In the genomic region with DNA sequence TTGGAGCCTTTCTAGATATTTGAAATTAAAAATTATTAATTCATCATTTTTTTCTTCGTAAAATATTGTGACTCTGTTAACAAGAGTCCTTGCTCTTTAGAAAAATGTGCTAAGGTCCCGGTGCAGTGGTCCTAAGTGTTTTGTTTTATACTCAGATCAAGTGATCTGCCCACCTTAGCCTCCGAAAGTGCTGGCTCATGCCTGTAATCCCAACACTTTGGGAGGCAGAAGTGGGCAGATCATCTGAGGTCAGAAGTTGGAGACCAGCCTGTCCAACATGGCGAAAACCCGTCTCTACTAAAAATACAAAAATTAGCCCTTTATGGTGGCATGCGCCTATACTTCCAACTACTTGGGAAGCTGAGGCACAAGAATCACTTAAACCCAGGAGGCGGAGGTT, we compare ENCODE assay signal across 22 cellular contexts.
DNase-seq lines count a peak whose midpoint lies in the region; ATAC-seq, FAIRE-seq and TF ChIP-seq lines count a peak whose summit lies in the region.
"Had no signal": no experiment of that assay in that cellular context is flagged by ENCODE, and none has a peak within 500 bp of the region (broad histone marks: within the 10 kb centered on the region; RNA-seq: fewer than 3 reads in every experiment).

No MANE protein-coding gene starts in this region.

- H3K9me3 ChIP-seq in K562 (replicated peaks; ENCODE audit: control insufficient read depth, insufficient read depth, low read depth, low read length), result no peaks in the 10 kb centered on the region
- H3K9me3 ChIP-seq in SK-N-SH, result no peaks in the 10 kb centered on the region
- H3K9me3 ChIP-seq: BLaER1 treated with 17β-estradiol and CSF1 and Interleukin-3, amounts not matched to agents 10 nM and 100 nM; Caco-2 had no signal

- peaks cover 69% of the 10 kb centered on the region for H3K4me1 Mint-ChIP-seq in chondrocyte (ENCODE audit: low read depth)

- 60% methylated on average over 7 of the region's 7 CpGs for WGBS in K562 (ENCODE audit: insufficient coverage, low coverage, missing lambda C conversion rate)
- WGBS in SK-N-SH (ENCODE audit: low lambda C conversion rate), result 96% methylated on average over 7 of the region's 7 CpGs

- H2AFZ ChIP-seq in K562 (ENCODE audit: low read depth, low read length), result no peak overlapping the region
- H2AFZ ChIP-seq in SK-N-SH (ENCODE audit: low read depth), result no peak overlapping the region

- H3K4me1 ChIP-seq in K562 (replicated peaks in 1 of 2; ENCODE audit: control insufficient read depth in 2 of 2, insufficient read depth in 2 of 2, low read length in 2 of 2), result peaks cover 47 to 55% of the 10 kb centered on the region in 2 experiments
- H3K4me1 ChIP-seq in SK-N-SH (ENCODE audit: control insufficient read depth in 1 of 2, insufficient read depth in 2 of 2, low read depth in 1 of 2, low read length in 1 of 2), result peaks cover 13 to 28% of the 10 kb centered on the region in 2 experiments; a peak in 3 of 4 replicates

- in situ Hi-C loops in K562 (cut with MboI), result no loop called here

- H3K79me2 ChIP-seq in K562 (ENCODE audit: control insufficient read depth, insufficient read depth, low read length) (peaks cover 60% of the 10 kb centered on the region), SK-N-SH (ENCODE audit: insufficient read depth) (no peaks in the 10 kb centered on the region)

- TF ChIP-seq EP300 in K562 (IDR thresholded peaks at IDR 0.05; ENCODE audit: low read length), result no peak
- TF ChIP-seq EP300 in SK-N-SH (IDR thresholded peaks at IDR 0.05; ENCODE audit: borderline replicate concordance in 1 of 2, low read depth in 1 of 2, low read length in 1 of 2), result no peak

- no peaks in the 10 kb centered on the region for H3K27me3 ChIP-seq in K562 (ENCODE audit: control insufficient read depth in 2 of 2, insufficient read depth in 2 of 2, low read length in 2 of 2)
- H3K27me3 ChIP-seq in SK-N-SH (ENCODE audit: insufficient read depth), result no peaks in the 10 kb centered on the region

- no peaks in the 10 kb centered on the region for H3K9me2 ChIP-seq in SK-N-SH

- POLR2A ChIA-PET in K562 (lab: Yijun Ruan, JAX) (interaction anchor here (3.3 kb wide), 1 partner anchor 17 kb away, joined by 12 read pairs; no protein-coding TSS in a partner anchor), SK-N-SH (lab: Yijun Ruan, JAX) (no interaction called here)

- no peak for DNase-seq in K562 (ENCODE audit: extremely low read depth in 1 of 4, low spot score in 3 of 4)
- DNase-seq in chondrocyte (ENCODE audit: low spot score), result no peak
- DNase-seq in SK-N-SH, result no peak
- DNase-seq in dermis blood vessel endothelial cell, result no peak
- DNase-seq in activated naive CD4-positive, alpha-beta T cell treated with anti-CD3 and anti-CD28 coated beads, Interleukin-2, amount 50 U/mL, for 16 hours, result no peak
- DNase-seq: 8988T; AML-193; Caco-2; Calu3; CD4-positive, alpha-beta T cell; CD8-positive, alpha-beta T cell; DMS79 treated with DMSO at 0.1 percent for 48 hours; GF-D8 had no signal

- no peak for TF ChIP-seq RAD21 in K562 (CRISPR knock-in tag; conservative IDR thresholded peaks at IDR 0.05 in 1 of 2, IDR thresholded peaks at IDR 0.05 in 1 of 2)
- TF ChIP-seq RAD21 in SK-N-SH (IDR thresholded peaks at IDR 0.05; ENCODE audit: low read length), result no peak

- H3F3A ChIP-seq in SK-N-SH (replicated peaks; ENCODE audit: insufficient read depth), result no peaks in the 10 kb centered on the region

- no peak for ATAC-seq in K562
- ATAC-seq: CD8-positive, alpha-beta T cell; GM12878 had no signal

- no peaks in the 10 kb centered on the region for H3K9me3 Mint-ChIP-seq in chondrocyte (ENCODE audit: low read depth)
- H3K9me3 Mint-ChIP-seq: CD4-positive, alpha-beta T cell; CD8-positive, alpha-beta T cell had no signal

- H3K4me2 ChIP-seq in K562 (ENCODE audit: insufficient read depth, low read length), result no peak overlapping the region
- H3K4me2 ChIP-seq in SK-N-SH, result no peak overlapping the region

- peaks cover 28% of the 10 kb centered on the region for H3K36me3 ChIP-seq in K562 (ENCODE audit: control insufficient read depth, insufficient read depth, low read length)
- no peaks in the 10 kb centered on the region for H3K36me3 ChIP-seq in SK-N-SH (replicated peaks in 1 of 2; ENCODE audit: control insufficient read depth in 1 of 2, insufficient read depth in 2 of 2, low read length in 1 of 2)

- peaks cover 7% of the 10 kb centered on the region for H3K36me3 Mint-ChIP-seq in chondrocyte (ENCODE audit: low read depth)

- H3K9ac ChIP-seq in K562 (ENCODE audit: insufficient read depth in 1 of 2, low read depth in 2 of 2, low read length in 2 of 2), result peak overlapping the region in 1 of 2 experiments; percentile 26; a peak in 1 of 4 replicates
- no peak overlapping the region for H3K9ac ChIP-seq in SK-N-SH
- H3K9ac ChIP-seq: BLaER1 treated with 17β-estradiol and CSF1 and Interleukin-3, amounts not matched to agents 10 nM and 100 nM had no signal

- no peaks in the 10 kb centered on the region for H3K27me3 Mint-ChIP-seq in chondrocyte (ENCODE audit: low read depth)
- H3K27me3 Mint-ChIP-seq: B cell; CD4-positive, alpha-beta T cell had no signal

- H3K9me1 ChIP-seq in K562 (ENCODE audit: control insufficient read depth, insufficient read depth, low read length), result peaks cover 10% of the 10 kb centered on the region

- no peak for TF ChIP-seq POLR2A in K562 (conservative IDR thresholded peaks at IDR 0.05)

- intact Hi-C loops in K562 (cut with micrococcal nuclease), result loop anchor here (10.0 kb wide), 1 partner anchor 194 kb away; no protein-coding TSS in a partner anchor

- H3K27ac Mint-ChIP-seq in chondrocyte (ENCODE audit: unreplicated experiment), result peak overlapping the region; percentile 32
- H3K27ac Mint-ChIP-seq: B cell; CD4-positive, alpha-beta T cell; CD8-positive, alpha-beta T cell had no signal

- BruUV-seq in K562 (replicated peaks; lab: Mats Ljungman, UMichigan), result no TSS peak

- CTCF ChIA-PET in K562 (lab: Yijun Ruan, JAX; ENCODE audit: low intra/inter-chr PET ratio), result no interaction called here
- CTCF ChIA-PET in SK-N-SH (lab: Yijun Ruan, JAX), result interaction anchor here (1.3 kb wide), 1 partner anchor 303 kb away, joined by 4 read pairs; no protein-coding TSS in a partner anchor

- FAIRE-seq in K562 (lab: Jason Lieb, UNC), result no peak
- FAIRE-seq: A204.1, D721Med, G401.6, GM12878, GM12892, GM18507 had no signal

- H3K27ac ChIP-seq in K562 (ENCODE audit: extremely low read depth, low read depth, low read length) (no peak overlapping the region), SK-N-SH (ENCODE audit: low read depth in 2 of 2, low read length in 1 of 2) (no peak overlapping the region)
- H3K27ac ChIP-seq: BLaER1 treated with 17β-estradiol and CSF1 and Interleukin-3, amounts not matched to agents 10 nM and 100 nM; C4-2B had no signal

- no peak overlapping the region for H3K4me3 ChIP-seq in K562
- H3K4me3 ChIP-seq in SK-N-SH (ENCODE audit: low read depth in 2 of 2, low read length in 1 of 2), result no peak overlapping the region
- H3K4me3 ChIP-seq: BLaER1 treated with 17β-estradiol and CSF1 and Interleukin-3, amounts not matched to agents 10 nM and 100 nM; GM12878 had no signal

- H3K4me3 Mint-ChIP-seq in chondrocyte (ENCODE audit: unreplicated experiment), result no peak overlapping the region
- H3K4me3 Mint-ChIP-seq: B cell; CD4-positive, alpha-beta T cell; CD8-positive, alpha-beta T cell had no signal

- peaks cover 38% of the 10 kb centered on the region for H4K20me1 ChIP-seq in K562 (replicated peaks; ENCODE audit: control insufficient read depth, insufficient read depth, low read length)
- no peaks in the 10 kb centered on the region for H4K20me1 ChIP-seq in SK-N-SH (ENCODE audit: insufficient read depth)

- TF ChIP-seq CTCF in K562 (IDR thresholded peaks at IDR 0.05 in 2 of 3, conservative IDR thresholded peaks at IDR 0.05 in 1 of 3; ENCODE audit: insufficient read depth in 2 of 3, low read depth in 1 of 3, low read length in 3 of 3) (no peak), chondrocyte (IDR thresholded peaks at IDR 0.05) (no peak), SK-N-SH (IDR thresholded peaks at IDR 0.05) (no peak)

TF ChIP-seq in K562, 482 proteins besides CTCF, POLR2A, EP300 and RAD21 (continues in another document):
- TF ChIP-seq C11orf30 (IDR thresholded peaks at IDR 0.05; ENCODE audit: low read depth), result peak; percentile 43
- no peak for TF ChIP-seq CBX8 (IDR thresholded peaks at IDR 0.05; ENCODE audit: borderline replicate concordance, extremely low read depth, low read depth, low read length, poor library complexity, severe bottlenecking)
- TF ChIP-seq MAFG (tag; conservative IDR thresholded peaks at IDR 0.05), result peak; percentile 41; the same call in 1 of the 2 replicates

TF ChIP-seq in SK-N-SH, 30 proteins besides CTCF, POLR2A, EP300 and RAD21 (continues in another document):
- TF ChIP-seq GATA2 (CRISPR knock-in tag; IDR thresholded peaks at IDR 0.05) (no peak), SIN3A (IDR thresholded peaks at IDR 0.05; ENCODE audit: borderline replicate concordance, low read depth, low read length) (no peak), MEF2A (IDR thresholded peaks at IDR 0.05; ENCODE audit: borderline replicate concordance, low read depth) (no peak), SMC3 (IDR thresholded peaks at IDR 0.05; ENCODE audit: low read depth, low read length) (no peak)
- TF ChIP-seq, protein P1, sequence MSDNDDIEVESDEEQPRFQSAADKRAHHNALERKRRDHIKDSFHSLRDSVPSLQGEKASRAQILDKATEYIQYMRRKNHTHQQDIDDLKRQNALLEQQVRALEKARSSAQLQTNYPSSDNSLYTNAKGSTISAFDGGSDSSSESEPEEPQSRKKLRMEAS (IDR thresholded peaks at IDR 0.05; ENCODE audit: low read depth), result no peak
